In the genomic region with DNA sequence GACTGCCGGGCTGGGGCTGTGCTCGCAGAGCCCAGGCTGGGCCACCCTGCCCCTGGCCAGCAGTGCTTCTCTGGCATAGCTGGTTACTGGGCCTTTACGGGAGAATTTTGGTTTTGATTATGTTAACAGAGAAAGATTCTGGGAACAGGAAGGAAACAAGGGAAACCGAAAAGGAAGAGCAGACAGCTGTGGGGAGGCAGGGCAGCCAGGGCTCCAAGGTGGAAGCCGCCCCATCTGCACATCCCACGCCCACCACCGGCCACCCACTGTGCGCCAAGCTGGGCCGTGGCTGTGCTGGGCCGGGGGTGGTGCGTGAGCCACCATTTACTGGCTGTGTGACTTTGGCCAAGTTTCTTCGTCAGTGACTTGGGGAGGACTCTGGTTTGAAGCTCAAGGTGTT, we compare ENCODE assay signal across 9 cellular contexts. TPM values are rescaled to one million over a fixed set of nuclear protein-coding genes. Genes with fewer than 3 reads are reported as not detected.
DNase-seq lines count a peak whose midpoint lies in the region; ATAC-seq and TF ChIP-seq lines count a peak whose summit lies in the region.
"Had no signal": no experiment of that assay in that cellular context is flagged by ENCODE, and none has a peak within 500 bp of the region (broad histone marks: within the 10 kb centered on the region; RNA-seq: fewer than 3 reads in every experiment).

No MANE protein-coding gene starts in this region.

- DNase-seq in activated CD4-positive, alpha-beta T cell treated with anti-CD3 and anti-CD28 coated beads for 36 hours = peak; percentile 47
- DNase-seq in activated CD4-positive, alpha-beta T cell treated with anti-CD3 and anti-CD28 coated beads, Interleukin-2, amount 50 U/mL, for 1 hour = no peak
- peak; percentile 7 for DNase-seq in SK-MEL-5 (ENCODE audit: low read depth, low spot score)
- DNase-seq in heart right ventricle = no peak
- DNase-seq in suprapubic skin (ENCODE audit: low spot score in 2 of 2) = no peak
- DNase-seq in type B pancreatic cell (ENCODE audit: extremely low spot score, unreplicated experiment) = no peak
- no peak for DNase-seq in HT-29 (ENCODE audit: low spot score)
- DNase-seq: cerebellar nuclear complex had no signal

- H3K4me3 Mint-ChIP-seq in activated CD4-positive, alpha-beta T cell treated with anti-CD3 and anti-CD28 coated beads for 36 hours = peak overlapping the region; percentile 96
- no peak overlapping the region for H3K4me3 Mint-ChIP-seq in type B pancreatic cell

- H3K27ac ChIP-seq in heart right ventricle (peak overlapping the region; percentile 55 to 95 (median 84)), suprapubic skin (peak overlapping the region; percentile 81)

- no peaks in the 10 kb centered on the region for H3K27me3 ChIP-seq in heart right ventricle
- no peaks in the 10 kb centered on the region for H3K27me3 ChIP-seq in suprapubic skin

- no peaks in the 10 kb centered on the region for H3K9me3 Mint-ChIP-seq in activated CD4-positive, alpha-beta T cell treated with anti-CD3 and anti-CD28 coated beads for 36 hours (ENCODE audit: low read depth)
- peaks cover 8% of the 10 kb centered on the region for H3K9me3 Mint-ChIP-seq in type B pancreatic cell

- peak overlapping the region; percentile 97 for H3K27ac Mint-ChIP-seq in activated CD4-positive, alpha-beta T cell treated with anti-CD3 and anti-CD28 coated beads for 36 hours
- H3K27ac Mint-ChIP-seq in type B pancreatic cell = no peak overlapping the region

- no peak for TF ChIP-seq CTCF in heart right ventricle (IDR thresholded peaks at IDR 0.05)
- TF ChIP-seq CTCF in suprapubic skin (IDR thresholded peaks at IDR 0.05) = no peak
- no peak for TF ChIP-seq CTCF in type B pancreatic cell (conservative IDR thresholded peaks at IDR 0.05)

- no peak for TF ChIP-seq POLR2A in suprapubic skin (IDR thresholded peaks at IDR 0.05)

- POLR2A ChIA-PET in activated CD4-positive, alpha-beta T cell treated with anti-CD3 and anti-CD28 coated beads for 36 hours (lab: Charles Lee) = interaction anchor here (0.7 to 2.1 kb wide), 3 partner anchors 50 to 274 kb away, joined by 3 to 6 read pairs (median 3); no protein-coding TSS in a partner anchor

- peak overlapping the region in 9 of 10 donors; percentile 12 to 71 (median 51) for H3K4me3 ChIP-seq in heart right ventricle
- H3K4me3 ChIP-seq in suprapubic skin = peak overlapping the region; percentile 44

- H3K4me1 ChIP-seq in heart right ventricle = peaks cover 30 to 92% (median 55%) of the 10 kb centered on the region in 9 donors
- H3K4me1 ChIP-seq in suprapubic skin = peaks cover 71% of the 10 kb centered on the region

- in situ Hi-C loops in SK-MEL-5 (cut with HindIII; ENCODE audit: low pct_unique_long_range_greater_than_20kb, low sequenced_read_pairs) = no loop called here

- 51 to 72% methylated on average over 12 of the region's 12 CpGs for WGBS in heart right ventricle, 2 donors
- WGBS in suprapubic skin = 66% methylated on average over 12 of the region's 12 CpGs

- peaks cover 0 to 14% (median 0%) of the 10 kb centered on the region in 11 donors for H3K9me3 ChIP-seq in heart right ventricle
- H3K9me3 ChIP-seq in suprapubic skin = no peaks in the 10 kb centered on the region

- intact Hi-C loops in activated CD4-positive, alpha-beta T cell treated with anti-CD3 and anti-CD28 coated beads for 36 hours (cut with DNase I, micrococcal nuclease) = loop anchor here (1.0 to 5.0 kb wide), 2 partner anchors 41 to 49 kb away; no protein-coding TSS in a partner anchor
- intact Hi-C loops in heart right ventricle (cut with DNase I) = loop anchor here in 3 of 10 donors (2.0 to 10.0 kb wide), 2 partner anchors 48 kb away; no protein-coding TSS in a partner anchor

- no peak for ATAC-seq in activated CD4-positive, alpha-beta T cell treated with anti-CD3 and anti-CD28 coated beads for 36 hours
- ATAC-seq in heart right ventricle = peak in 5 of 8 donors; percentile 16 to 46 (median 32)
- no peak for ATAC-seq in GM21367 (IDR thresholded peaks at IDR 0.05; ENCODE audit: unreplicated experiment)

- peaks cover 0 to 32% (median 0%) of the 10 kb centered on the region in 9 donors for H3K36me3 ChIP-seq in heart right ventricle
- H3K36me3 ChIP-seq in suprapubic skin = peaks cover 7% of the 10 kb centered on the region

- CTCF ChIA-PET in activated CD4-positive, alpha-beta T cell treated with anti-CD3 and anti-CD28 coated beads for 36 hours (lab: Charles Lee) = interaction anchor here (0.6 to 2.2 kb wide), 2 partner anchors 49 to 59 kb away, joined by 4 to 10 read pairs; no protein-coding TSS in a partner anchor

- H3K27me3 Mint-ChIP-seq in activated CD4-positive, alpha-beta T cell treated with anti-CD3 and anti-CD28 coated beads for 36 hours = no peaks in the 10 kb centered on the region
- H3K27me3 Mint-ChIP-seq in type B pancreatic cell = no peaks in the 10 kb centered on the region

- peaks cover 35% of the 10 kb centered on the region for H3K36me3 Mint-ChIP-seq in activated CD4-positive, alpha-beta T cell treated with anti-CD3 and anti-CD28 coated beads for 36 hours (ENCODE audit: low read depth)
- peaks cover 4% of the 10 kb centered on the region for H3K36me3 Mint-ChIP-seq in type B pancreatic cell

- no peak for TF ChIP-seq EP300 in suprapubic skin (IDR thresholded peaks at IDR 0.05)

- H3K4me1 Mint-ChIP-seq in activated CD4-positive, alpha-beta T cell treated with anti-CD3 and anti-CD28 coated beads for 36 hours = peaks cover 53% of the 10 kb centered on the region
- H3K4me1 Mint-ChIP-seq in type B pancreatic cell (ENCODE audit: unreplicated experiment) = peaks cover 15% of the 10 kb centered on the region

RNA-seq across cellular contexts. Expression of a gene that starts 20.1 kb away (rescaled TPM):
- 10 to 100 TPM; 63.3 to 68.3 TPM for total RNA-seq in activated CD4-positive, alpha-beta T cell treated with anti-CD3 and anti-CD28 coated beads for 36 hours
- 15.6 and 18.2 TPM in 2 replicates for total RNA-seq in SK-MEL-5 (2014; rRNA removed; shearing (Covaris generic))
- 21.7 and 23.7 TPM in 2 replicates for polyA plus RNA-seq in SK-MEL-5 (2015; cell fraction: cytosol; rRNA removed)
- polyA plus RNA-seq in SK-MEL-5 (2015; cell fraction: nucleus; rRNA removed) = 105 and 116 TPM in 2 replicates
- total RNA-seq in heart right ventricle = 10 to 100 TPM; 10.4 to 36.9 (median 16.4) TPM
- 10 to 100 TPM; 12.3 to 47.7 TPM for polyA plus RNA-seq in heart right ventricle
- 100 to 1,000 TPM; 116 to 709 (median 162) TPM for total RNA-seq in suprapubic skin
- 31.4 and 45.4 TPM in 2 replicates for total RNA-seq in type B pancreatic cell (ENCODE audit: low replicate concordance)
- 122 and 166 TPM in 2 replicates for total RNA-seq in HT-29 (2014; rRNA removed; shearing (Covaris generic))

RNA-seq across cellular contexts. Expression of a gene that starts 30.7 kb away (rescaled TPM):
- total RNA-seq in activated CD4-positive, alpha-beta T cell treated with anti-CD3 and anti-CD28 coated beads for 36 hours = 100 to 1,000 TPM; 196 to 206 TPM
- total RNA-seq in SK-MEL-5 (2014; rRNA removed; shearing (Covaris generic)) = 144 and 148 TPM in 2 replicates
- 125 and 152 TPM in 2 replicates for polyA plus RNA-seq in SK-MEL-5 (2015; cell fraction: cytosol; rRNA removed)
- 98.5 and 103 TPM in 2 replicates for polyA plus RNA-seq in SK-MEL-5 (2015; cell fraction: nucleus; rRNA removed)
- total RNA-seq in heart right ventricle (100 to 1,000 TPM; 188 to 289 (median 214) TPM), suprapubic skin (100 to 1,000 TPM; 122 to 299 (median 196) TPM), type B pancreatic cell (ENCODE audit: low replicate concordance) (197 and 235 TPM in 2 replicates)
- 100 to 1,000 TPM; 163 to 448 TPM for polyA plus RNA-seq in heart right ventricle
- total RNA-seq in HT-29 (2014; rRNA removed; shearing (Covaris generic)) = 125 and 167 TPM in 2 replicates

RNA-seq across cellular contexts. Expression of a gene that starts 56.8 kb away (rescaled TPM):
- total RNA-seq in activated CD4-positive, alpha-beta T cell treated with anti-CD3 and anti-CD28 coated beads for 36 hours = 10 to 100 TPM; 50.6 to 59.4 TPM
- total RNA-seq in SK-MEL-5 (2014; rRNA removed; shearing (Covaris generic)) = 41.1 and 43.2 TPM in 2 replicates
- polyA plus RNA-seq in SK-MEL-5 (2015; cell fraction: cytosol; rRNA removed) = 43.8 and 52.1 TPM in 2 replicates
- 93.8 and 107 TPM in 2 replicates for polyA plus RNA-seq in SK-MEL-5 (2015; cell fraction: nucleus; rRNA removed)
- total RNA-seq in heart right ventricle (10 to 100 TPM; 12.6 to 33.7 (median 14.5) TPM), suprapubic skin (10 to 100 TPM; 21.8 to 36.0 (median 30.8) TPM), type B pancreatic cell (ENCODE audit: low replicate concordance) (25.3 and 26.1 TPM in 2 replicates)
- 10 to 100 TPM; 25.8 to 33.6 TPM for polyA plus RNA-seq in heart right ventricle
- 99.9 and 119 TPM in 2 replicates for total RNA-seq in HT-29 (2014; rRNA removed; shearing (Covaris generic))

Comparison
In these comparisons a context has a peak if more than half of its experiments do, and no peak if none do; other contexts are left out.
1. DNase-seq: peak in activated CD4-positive, alpha-beta T cell treated with anti-CD3 and anti-CD28 coated beads for 36 hours (single experiment) and SK-MEL-5 (single experiment); none in activated CD4-positive, alpha-beta T cell treated with anti-CD3 and anti-CD28 coated beads, Interleukin-2, amount 50 U/mL, for 1 hour (single experiment), heart right ventricle (0 of 2), suprapubic skin (0 of 2), type B pancreatic cell (single experiment) and HT-29 (single experiment).
2. ATAC-seq: peak in heart right ventricle (5 of 8); none in activated CD4-positive, alpha-beta T cell treated with anti-CD3 and anti-CD28 coated beads for 36 hours (single experiment) and GM21367 (single experiment).